10 cellular contexts compared by ENCODE assay signal in the genomic region with DNA sequence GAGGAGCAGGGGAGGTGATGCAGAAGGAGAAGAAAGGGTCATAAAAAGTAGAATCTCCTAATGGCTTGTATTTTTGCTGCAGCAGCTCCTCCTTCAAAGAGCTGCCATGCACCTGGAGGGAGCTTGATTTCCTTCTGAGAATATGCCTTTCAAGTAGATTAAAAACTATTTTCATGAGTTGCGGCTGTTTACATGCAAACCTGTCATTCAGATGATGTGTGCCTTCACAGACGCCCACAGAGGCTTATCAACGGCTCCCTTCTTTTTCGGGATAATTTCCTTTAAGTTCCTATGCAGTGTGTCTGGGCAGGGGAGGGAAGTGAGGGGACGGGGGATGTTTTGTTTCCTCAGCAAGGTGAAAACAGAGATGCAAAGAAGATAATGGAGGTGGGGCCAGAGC. TPM values are rescaled to one million over a fixed set of nuclear protein-coding genes. Genes with fewer than 3 reads are reported as not detected.
"Had no signal": no experiment of that assay in that cellular context is flagged by ENCODE, and none has a peak within 500 bp of the region (broad histone marks: within the 10 kb centered on the region; RNA-seq: fewer than 3 reads in every experiment).

No MANE protein-coding gene starts in this region.

- H3K4me3 ChIP-seq: GM23248, HAP-1 had no signal

- DNase-seq: GM23248, GOT3, H7, H9, HCEC 1CT, HFFc6 had no signal

- H3K9me3 Mint-ChIP-seq: H9 had no signal

- H3K27ac ChIP-seq: GM23248 had no signal

- H3K9ac ChIP-seq: GM23248 had no signal

- ATAC-seq: HCT116 had no signal

- H3K9me3 ChIP-seq: HAP-1 had no signal

- H3K4me1 ChIP-seq: HAP-1 had no signal

- H3K4me3 Mint-ChIP-seq: H9, HFFc6 had no signal

- H3K27ac Mint-ChIP-seq: H9, HFFc6 had no signal

- H2AFZ ChIP-seq: GM23248 had no signal

- H3K36me3 ChIP-seq: HAP-1 had no signal

RNA-seq across cellular contexts. Expression of a gene that starts 38.8 kb away (rescaled TPM):
- total RNA-seq: GM23248, H1, H4, H7, HFFc6 had no signal
- polyA plus RNA-seq: GM23248 had no signal
